Comparison of ENCODE assay signal across 8 cellular contexts in genomic region chr11:75475767-75476650, GRCh38. TPM values are rescaled to one million over a fixed set of nuclear protein-coding genes. Genes with fewer than 3 reads are reported as not detected.
DNase-seq lines count a peak whose midpoint lies in the region; ATAC-seq and TF ChIP-seq lines count a peak whose summit lies in the region.

No MANE protein-coding gene starts in this region.

- no peaks in the 10 kb centered on the region for H3K27me3 ChIP-seq in muscle layer of duodenum (ENCODE audit: low read depth, low read length)

- no peaks in the 10 kb centered on the region for H3K9me3 ChIP-seq in muscle layer of duodenum (ENCODE audit: control insufficient read depth in 1 of 2, low read length in 2 of 2)

- TF ChIP-seq CTCF in MCF 10A (IDR thresholded peaks at IDR 0.05; ENCODE audit: unreplicated experiment) = no peak

- POLR2A ChIA-PET in MCF 10A (lab: Yijun Ruan, JAX) = no interaction called here

- no peaks in the 10 kb centered on the region for H3K36me3 Mint-ChIP-seq in MCF 10A (ENCODE audit: insufficient read depth, unreplicated experiment)

- H3K27me3 Mint-ChIP-seq in MCF 10A (ENCODE audit: insufficient read depth, unreplicated experiment) = no peaks in the 10 kb centered on the region

- H3K4me3 ChIP-seq in muscle layer of duodenum (ENCODE audit: low read depth in 1 of 2, low read length in 2 of 2) = no peak overlapping the region

- H3K4me1 ChIP-seq in muscle layer of duodenum (ENCODE audit: control insufficient read depth in 1 of 2, insufficient read depth in 2 of 2, low read length in 2 of 2) = peaks cover 6 to 11% of the 10 kb centered on the region in 2 donors

- no TSS peak for BruUV-seq in MCF 10A (replicated peaks; lab: Mats Ljungman, UMichigan)

- H3K9me3 Mint-ChIP-seq in MCF 10A (ENCODE audit: unreplicated experiment) = no peaks in the 10 kb centered on the region

- no peaks in the 10 kb centered on the region for H3K36me3 ChIP-seq in muscle layer of duodenum (ENCODE audit: control insufficient read depth in 1 of 2, insufficient read depth in 2 of 2, low read length in 2 of 2)

- H3K4me3 Mint-ChIP-seq in MCF 10A (ENCODE audit: unreplicated experiment) = no peak overlapping the region

- peak overlapping the region; percentile 14 for H3K27ac ChIP-seq in muscle layer of duodenum (ENCODE audit: low read length)

- no peaks in the 10 kb centered on the region for H3K4me1 Mint-ChIP-seq in MCF 10A (ENCODE audit: insufficient read depth, unreplicated experiment)

- ATAC-seq in HG02973 (IDR thresholded peaks at IDR 0.05; ENCODE audit: unreplicated experiment) (no peak), HG02798 (IDR thresholded peaks at IDR 0.05; ENCODE audit: poor library complexity, unreplicated experiment) (no peak), HG02885 (IDR thresholded peaks at IDR 0.05; ENCODE audit: poor library complexity, unreplicated experiment) (no peak)

- CTCF ChIA-PET in MCF 10A (lab: Yijun Ruan, JAX) = interaction anchor here (0.6 to 1.1 kb wide), 4 partner anchors 33 to 147 kb away, joined by 3 to 9 read pairs (median 4); no protein-coding TSS in a partner anchor

- DNase-seq in NCI-H2171 treated with DMSO at 0.1 percent for 48 hours (lab: John Stamatoyannopoulos, UW) (peak; percentile 18), NCI-H2171 (lab: John Stamatoyannopoulos, UW) (no peak), NCI-H510A (lab: John Stamatoyannopoulos, UW) (peak; percentile 62), MCF 10A (ENCODE audit: unreplicated experiment) (peak; percentile 68)

- intact Hi-C loops in MCF 10A (cut with micrococcal nuclease) = no loop called here

- peak overlapping the region; percentile 46 for H3K27ac Mint-ChIP-seq in MCF 10A (ENCODE audit: low read depth, unreplicated experiment)

RNA-seq across cellular contexts. Expression of gene KLHL35, which starts 43.0 kb away (rescaled TPM):
- total RNA-seq in MCF 10A (2022) = not detected in 2 replicates

RNA-seq across cellular contexts. Expression of gene GDPD5, which starts 49.7 kb away (rescaled TPM):
- 5.6 and 5.7 TPM in 2 replicates for total RNA-seq in MCF 10A (2022)
